Comparison of ENCODE assay signal across 25 cellular contexts in genomic region chr4:803884-804283, GRCh38. TPM values are rescaled to one million over a fixed set of nuclear protein-coding genes. Genes with fewer than 3 reads are reported as not detected.
DNase-seq lines count a peak whose midpoint lies in the region; ATAC-seq and TF ChIP-seq lines count a peak whose summit lies in the region.
"Had no signal": no experiment of that assay in that cellular context is flagged by ENCODE, and none has a peak within 500 bp of the region (broad histone marks: within the 10 kb centered on the region; RNA-seq: fewer than 3 reads in every experiment).

No MANE protein-coding gene starts in this region.

- H3K9ac ChIP-seq in endodermal cell (ENCODE audit: extremely low read depth, low read length, poor library complexity, severe bottlenecking), result no peak overlapping the region
- H3K9ac ChIP-seq: BLaER1 treated with 17β-estradiol and CSF1 and Interleukin-3, amounts not matched to agents 10 nM and 100 nM had no signal

- H3K36me3 Mint-ChIP-seq in endodermal cell (ENCODE audit: low read depth), result no peaks in the 10 kb centered on the region
- H3K36me3 Mint-ChIP-seq: CD14-positive monocyte; CD8-positive, alpha-beta memory T cell had no signal

- no peak for TF ChIP-seq CTCF in endodermal cell (conservative IDR thresholded peaks at IDR 0.05)
- TF ChIP-seq CTCF in lower lobe of right lung (IDR thresholded peaks at IDR 0.05), result no peak
- no peak for TF ChIP-seq CTCF in testis (IDR thresholded peaks at IDR 0.05)

- TF ChIP-seq POLR2A in testis (IDR thresholded peaks at IDR 0.05), result no peak

- peak; percentile 20 for DNase-seq in Right ventricle myocardium superior
- no peak for DNase-seq in right cardiac atrium
- peak; percentile 21 for DNase-seq in endodermal cell
- peak; percentile 17 for DNase-seq in lower lobe of right lung
- no peak for DNase-seq in testis
- DNase-seq in NCI-H82 (lab: John Stamatoyannopoulos, UW), result no peak
- no peak for DNase-seq in HPDE6-E6E7 (ENCODE audit: extremely low spot score)
- DNase-seq: 8988T; ACHN; AML-193; BE2C; Calu3; CD4-positive, alpha-beta T cell; DMS53; DMS79 treated with DMSO at 0.1 percent for 48 hours; GF-D8; H9; HFFc6 had no signal

- H3K36me3 ChIP-seq in endodermal cell (ENCODE audit: control insufficient read depth, insufficient read depth, low read length) (no peaks in the 10 kb centered on the region), lower lobe of right lung (no peaks in the 10 kb centered on the region), testis (ENCODE audit: low read depth, missing control alignments) (no peaks in the 10 kb centered on the region)
- H3K36me3 ChIP-seq: BLaER1 treated with 17β-estradiol and CSF1 and Interleukin-3, amounts not matched to agents 10 nM and 100 nM had no signal

- no peaks in the 10 kb centered on the region for H3K4me1 Mint-ChIP-seq in endodermal cell
- H3K4me1 Mint-ChIP-seq: CD14-positive monocyte, GM23338 had no signal

- H3K27me3 ChIP-seq in right cardiac atrium (ENCODE audit: control insufficient read depth, insufficient read depth) (no peaks in the 10 kb centered on the region), endodermal cell (ENCODE audit: control insufficient read depth, insufficient read depth, low read length, poor library complexity, severe bottlenecking) (peaks cover 8% of the 10 kb centered on the region), lower lobe of right lung (ENCODE audit: low read depth) (peaks cover 10% of the 10 kb centered on the region), testis (no peaks in the 10 kb centered on the region)
- H3K27me3 ChIP-seq: BE2C; BLaER1 treated with 17β-estradiol and CSF1 and Interleukin-3, amounts not matched to agents 10 nM and 100 nM had no signal

- H3K4me1 ChIP-seq in right cardiac atrium (ENCODE audit: control insufficient read depth, insufficient read depth, low read length), result no peaks in the 10 kb centered on the region
- H3K4me1 ChIP-seq in endodermal cell (ENCODE audit: control insufficient read depth, insufficient read depth, low read length), result no peaks in the 10 kb centered on the region
- no peaks in the 10 kb centered on the region for H3K4me1 ChIP-seq in lower lobe of right lung
- H3K4me1 ChIP-seq in testis, result no peaks in the 10 kb centered on the region
- H3K4me1 ChIP-seq: A549, BE2C had no signal

- H3K9me3 ChIP-seq in right cardiac atrium (ENCODE audit: control insufficient read depth, low read length) (no peaks in the 10 kb centered on the region), endodermal cell (ENCODE audit: control insufficient read depth, low read length) (peaks cover 5% of the 10 kb centered on the region), lower lobe of right lung (no peaks in the 10 kb centered on the region), testis (no peaks in the 10 kb centered on the region)
- H3K9me3 ChIP-seq: A549, BE2C had no signal

- ATAC-seq in Right ventricle myocardium superior (ENCODE audit: poor library complexity) (no peak), right cardiac atrium (no peak), lower lobe of right lung (no peak), HG02798 (IDR thresholded peaks at IDR 0.05; ENCODE audit: poor library complexity, unreplicated experiment) (no peak)
- ATAC-seq: A549, GM23338 had no signal

- WGBS in right cardiac atrium, result 88% methylated on average over 13 of the region's 13 CpGs
- 95% methylated on average over 9 to 13 of the region's 13 CpGs for WGBS in endodermal cell (ENCODE audit: insufficient coverage in 1 of 2, insufficient read length in 1 of 2), 2 experiments
- 71 to 73% methylated on average over 13 of the region's 13 CpGs for WGBS in testis, 2 donors

- peaks cover 36% of the 10 kb centered on the region for H3K27me3 Mint-ChIP-seq in endodermal cell (ENCODE audit: insufficient read depth)

- no peak overlapping the region for H3K4me3 Mint-ChIP-seq in endodermal cell
- H3K4me3 Mint-ChIP-seq: CD4-positive, alpha-beta T cell; CD8-positive, alpha-beta memory T cell; GM23338; H9; HFFc6 had no signal

- peaks cover 8% of the 10 kb centered on the region for H3K9me3 Mint-ChIP-seq in endodermal cell
- H3K9me3 Mint-ChIP-seq: CD4-positive, alpha-beta T cell had no signal

- H3K4me3 ChIP-seq in right cardiac atrium (ENCODE audit: low read length) (no peak overlapping the region), endodermal cell (ENCODE audit: low read length) (no peak overlapping the region), lower lobe of right lung (no peak overlapping the region), testis (peak overlapping the region; percentile 10 to 51)
- H3K4me3 ChIP-seq: A549; BLaER1 treated with 17β-estradiol and CSF1 and Interleukin-3, amounts not matched to agents 10 nM and 100 nM; GM23338 had no signal

- no peak overlapping the region for H3K27ac Mint-ChIP-seq in endodermal cell
- H3K27ac Mint-ChIP-seq: CD4-positive, alpha-beta T cell; CD8-positive, alpha-beta memory T cell; GM23338; H9; HFFc6 had no signal

- intact Hi-C loops in Right ventricle myocardium superior (cut with DNase I), result no loop called here
- intact Hi-C loops in right cardiac atrium (cut with DNase I), result no loop called here
- intact Hi-C loops in lower lobe of right lung (cut with DNase I), result no loop called here
- intact Hi-C loops in testis (cut with DNase I; ENCODE audit: low total_unique reads), result no loop called here

- H3K27ac ChIP-seq in right cardiac atrium (ENCODE audit: low read length) (no peak overlapping the region), endodermal cell (ENCODE audit: low read depth, low read length) (no peak overlapping the region), lower lobe of right lung (no peak overlapping the region), testis (no peak overlapping the region)
- H3K27ac ChIP-seq: A549; BLaER1 treated with 17β-estradiol and CSF1 and Interleukin-3, amounts not matched to agents 10 nM and 100 nM had no signal

RNA-seq across cellular contexts. Expression of gene CPLX1, which starts 22.0 kb away (rescaled TPM):
- total RNA-seq in Right ventricle myocardium superior, result 4.3 TPM
- total RNA-seq in right cardiac atrium, result 1 to 10 TPM; 2.1 to 9.3 (median 4.5) TPM
- polyA plus RNA-seq in right cardiac atrium, result 7.2 TPM
- 1 to 10 TPM; 1.0 to 1.9 TPM for total RNA-seq in endodermal cell
- polyA plus RNA-seq in endodermal cell (2013, experiment 1 of 2), result 0.36 TPM
- polyA plus RNA-seq in endodermal cell (2013, experiment 2 of 2), result 1.0 TPM
- 3.9 TPM for total RNA-seq in lower lobe of right lung
- total RNA-seq in testis, result 1 to 10 TPM; 5.5 to 8.2 TPM
- polyA plus RNA-seq in testis (ENCODE audit: insufficient read depth, low read depth, low replicate concordance), result 4.4 TPM
- total RNA-seq: Daoy had no signal
- polyA plus RNA-seq: CD14-positive monocyte; CD8-positive, alpha-beta memory T cell had no signal

Comparison
In these comparisons a context has a peak if more than half of its experiments do, and no peak if none do; other contexts are left out.
1. DNase-seq: peak in Right ventricle myocardium superior (single experiment), endodermal cell (single experiment) and lower lobe of right lung (single experiment); none in right cardiac atrium (0 of 3), testis (single experiment), NCI-H82 (single experiment) and HPDE6-E6E7 (single experiment).
2. H3K4me3 ChIP-seq: peak in testis (2 of 2); none in right cardiac atrium (single experiment), endodermal cell (single experiment) and lower lobe of right lung (single experiment).